1 cellular context compared by ENCODE assay signal in genomic region chr10:92756233-92757065, GRCh38.
TF ChIP-seq lines count a peak whose summit lies in the region.

No MANE protein-coding gene starts in this region.

TF ChIP-seq in K562, 482 proteins besides CTCF, POLR2A, EP300 and RAD21 (continued from another document and continues in another):
- TF ChIP-seq POLR2H (tag; IDR thresholded peaks at IDR 0.05; ENCODE audit: low read depth) = peak; percentile 40
- TF ChIP-seq FIP1L1 (IDR thresholded peaks at IDR 0.05; ENCODE audit: low read depth, low read length, poor library complexity, severe bottlenecking) = no peak
- TF ChIP-seq CCAR2 (IDR thresholded peaks at IDR 0.05; ENCODE audit: low read depth, low read length) = no peak
- TF ChIP-seq ZBTB33 (CRISPR knock-in tag; IDR thresholded peaks at IDR 0.05) = no peak
- no peak for TF ChIP-seq PRMT5 (CRISPR knock-in tag; IDR thresholded peaks at IDR 0.05)
- no peak for TF ChIP-seq RBM39 (optimal IDR thresholded peaks at IDR 0.05; ENCODE audit: low read depth, low read length)
- no peak for TF ChIP-seq SIN3A (IDR thresholded peaks at IDR 0.05; ENCODE audit: borderline replicate concordance in 2 of 2, control insufficient read depth in 1 of 2, low read depth in 2 of 2, low read length in 2 of 2)
- peak; percentile 57; the same call in 1 of the 2 replicates for TF ChIP-seq GATAD2B (IDR thresholded peaks at IDR 0.05; ENCODE audit: borderline replicate concordance)
- no peak for TF ChIP-seq TAF15 (IDR thresholded peaks at IDR 0.05; ENCODE audit: low read depth, low read length)
- no peak for TF ChIP-seq CBX2 (IDR thresholded peaks at IDR 0.05; ENCODE audit: insufficient read depth, low read length, poor library complexity, severe bottlenecking)
- no peak for TF ChIP-seq CHCHD3 (CRISPR knock-in tag; IDR thresholded peaks at IDR 0.05)
- no peak for TF ChIP-seq BRF2 (IDR thresholded peaks at IDR 0.05; ENCODE audit: borderline replicate concordance, insufficient read depth, insufficient read length)
- no peak for TF ChIP-seq PCBP1 (IDR thresholded peaks at IDR 0.05; ENCODE audit: low read depth, low read length, poor library complexity, severe bottlenecking)
- TF ChIP-seq HEY1 (CRISPR knock-in tag; IDR thresholded peaks at IDR 0.05; ENCODE audit: borderline replicate concordance) = peak; percentile 65; the same call in 1 of the 2 replicates
- peak; percentile 100 for TF ChIP-seq NCOR1 (IDR thresholded peaks at IDR 0.05)
- no peak for TF ChIP-seq CREB5 (CRISPR knock-in tag; IDR thresholded peaks at IDR 0.05)
- TF ChIP-seq NFE2 (IDR thresholded peaks at IDR 0.05; ENCODE audit: low read depth) = peak; percentile 42; the same call in 1 of the 2 replicates
- TF ChIP-seq AFF4 (CRISPR knock-in tag; IDR thresholded peaks at IDR 0.05) = no peak
- TF ChIP-seq ATF7 (IDR thresholded peaks at IDR 0.05) = peak; percentile 83; the same call in 1 of the 2 replicates
- TF ChIP-seq TEAD1 (CRISPR knock-in tag; IDR thresholded peaks at IDR 0.05) = peak in 1 of 2 experiments; percentile 54; a peak in 1 of 4 replicates
- no peak for TF ChIP-seq ZNF445 (CRISPR knock-in tag; IDR thresholded peaks at IDR 0.05; ENCODE audit: low read depth)
- peak; percentile 99 for TF ChIP-seq MTA2 (IDR thresholded peaks at IDR 0.05; ENCODE audit: low read depth)
- TF ChIP-seq CSDE1 (IDR thresholded peaks at IDR 0.05) = no peak
- peak; percentile 12 for TF ChIP-seq KDM5B (IDR thresholded peaks at IDR 0.05; ENCODE audit: insufficient replicate concordance, low read depth, low read length)
- peak in 1 of 2 experiments; percentile 74; a peak in 2 of 4 replicates for TF ChIP-seq ZNF639 (CRISPR knock-in tag; conservative IDR thresholded peaks at IDR 0.05 in 1 of 2, IDR thresholded peaks at IDR 0.05 in 1 of 2)
- no peak for TF ChIP-seq ZFP91 (CRISPR knock-in tag; IDR thresholded peaks at IDR 0.05)
- peak in 1 of 2 experiments; percentile 22; a peak in 1 of 4 replicates for TF ChIP-seq MLLT1 (IDR thresholded peaks at IDR 0.05)
- TF ChIP-seq PTBP1 (IDR thresholded peaks at IDR 0.05; ENCODE audit: low read depth, low read length) = no peak
- TF ChIP-seq ZNF668 (CRISPR knock-in tag; IDR thresholded peaks at IDR 0.05) = no peak
- TF ChIP-seq ELK1 (CRISPR knock-in tag; IDR thresholded peaks at IDR 0.05) = no peak
- no peak for TF ChIP-seq SETDB1 (IDR thresholded peaks at IDR 0.05; ENCODE audit: low read length)
- no peak for TF ChIP-seq TFAM (CRISPR knock-in tag; conservative IDR thresholded peaks at IDR 0.05)
- TF ChIP-seq SMAD2 (IDR thresholded peaks at IDR 0.05; ENCODE audit: low read depth, low read length) = no peak
- peak; percentile 100 for TF ChIP-seq ARID1B (IDR thresholded peaks at IDR 0.05)
- TF ChIP-seq ZC3H11A (IDR thresholded peaks at IDR 0.05; ENCODE audit: low read depth, low read length) = no peak
- TF ChIP-seq ZNF583 (CRISPR knock-in tag; IDR thresholded peaks at IDR 0.05) = no peak
- no peak for TF ChIP-seq E2F6 (IDR thresholded peaks at IDR 0.05; ENCODE audit: borderline replicate concordance in 1 of 2, extremely low read depth in 1 of 2, insufficient read depth in 1 of 2, insufficient read length in 1 of 2, low read depth in 1 of 2, low read length in 1 of 2, poor library complexity in 1 of 2, severe bottlenecking in 1 of 2)
- TF ChIP-seq ZNF408 (CRISPR knock-in tag; IDR thresholded peaks at IDR 0.05; ENCODE audit: low read depth) = no peak
- TF ChIP-seq ZNF3 (CRISPR knock-in tag; IDR thresholded peaks at IDR 0.05) = no peak
- no peak for TF ChIP-seq KLF1 (tag; IDR thresholded peaks at IDR 0.05)
- TF ChIP-seq SFPQ (IDR thresholded peaks at IDR 0.05; ENCODE audit: low read depth, low read length) = no peak
